8 cellular contexts compared by ENCODE assay signal in the genomic region with DNA sequence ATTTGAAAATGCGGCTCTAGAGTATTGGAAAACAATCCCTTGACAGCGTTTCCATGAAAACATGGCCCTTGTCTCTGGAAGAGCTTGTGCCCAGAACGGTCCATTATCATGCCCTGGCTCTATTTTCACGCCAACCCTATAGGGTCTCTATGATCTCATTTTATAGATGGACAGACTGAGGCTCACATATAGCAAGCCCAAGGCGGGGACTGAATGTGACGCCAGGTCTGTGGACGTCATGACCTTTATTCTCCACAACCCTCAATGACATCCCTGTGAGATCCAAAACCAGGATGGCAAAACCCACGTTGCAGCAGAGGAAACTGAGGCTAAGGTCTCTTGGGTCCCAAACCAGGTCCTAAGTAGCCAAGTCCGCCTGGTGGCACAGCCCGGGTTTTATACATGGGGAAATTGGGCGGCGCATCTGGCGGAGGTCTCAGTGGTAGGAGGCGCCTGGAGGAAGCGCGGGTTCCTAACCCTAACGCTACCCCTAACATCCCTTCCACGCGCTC. TPM values are rescaled to one million over a fixed set of nuclear protein-coding genes. Genes with fewer than 3 reads are reported as not detected.
DNase-seq lines count a peak whose midpoint lies in the region; ATAC-seq and TF ChIP-seq lines count a peak whose summit lies in the region.

No MANE protein-coding gene starts in this region.

- H3K27me3 Mint-ChIP-seq in activated T-cell treated with anti-CD3 and anti-CD28 coated beads, Interleukin-2, amount 50 U/mL, for 24 hours, result no peaks in the 10 kb centered on the region

- peak overlapping the region; percentile 90 for H3K4me3 Mint-ChIP-seq in activated T-cell treated with anti-CD3 and anti-CD28 coated beads, Interleukin-2, amount 50 U/mL, for 24 hours

- DNase-seq in activated T-cell treated with anti-CD3 and anti-CD28 coated beads, Interleukin-2, amount 50 U/mL, for 24 hours, result no peak
- DNase-seq in activated T-cell treated with anti-CD3 and anti-CD28 coated beads, Interleukin-2, amount 50 U/mL, for 1 hour, result no peak
- no peak for DNase-seq in activated naive CD4-positive, alpha-beta T cell treated with anti-CD3 and anti-CD28 coated beads, Interleukin-2, amount 50 U/mL, for 72 hours (ENCODE audit: low spot score in 2 of 2)
- DNase-seq in left lung (no peak), tibial artery (no peak), germinal center (ENCODE audit: low spot score) (no peak), NCI-H526 treated with DMSO at 0.1 percent for 48 hours (lab: John Stamatoyannopoulos, UW) (no peak)

- H3K36me3 Mint-ChIP-seq in activated T-cell treated with anti-CD3 and anti-CD28 coated beads, Interleukin-2, amount 50 U/mL, for 24 hours (ENCODE audit: low read depth), result peaks cover 33% of the 10 kb centered on the region
- peaks cover 10 to 13% of the 10 kb centered on the region in 2 donors for H3K36me3 Mint-ChIP-seq in activated naive CD4-positive, alpha-beta T cell treated with anti-CD3 and anti-CD28 coated beads, Interleukin-2, amount 50 U/mL, for 72 hours

- peak overlapping the region; percentile 94 to 99 for H3K4me3 ChIP-seq in left lung
- H3K4me3 ChIP-seq in tibial artery, result peak overlapping the region; percentile 75 to 80

- intact Hi-C loops in left lung (cut with DNase I) (no loop called here), tibial artery (cut with DNase I; ENCODE audit: low total_unique reads) (loop anchor here (5.0 kb wide), 1 partner anchor 43 kb away; a partner anchor contains a TSS)

- H3K27ac Mint-ChIP-seq in activated T-cell treated with anti-CD3 and anti-CD28 coated beads, Interleukin-2, amount 50 U/mL, for 24 hours, result peak overlapping the region; percentile 80
- peak overlapping the region in 1 of 2 donors; percentile 84 for H3K27ac Mint-ChIP-seq in activated naive CD4-positive, alpha-beta T cell treated with anti-CD3 and anti-CD28 coated beads, Interleukin-2, amount 50 U/mL, for 72 hours

- H3K36me3 ChIP-seq in left lung (peaks cover 0 to 22% of the 10 kb centered on the region in 2 donors), tibial artery (peaks cover 10 to 17% (median 17%) of the 10 kb centered on the region in 3 donors)

- H3K9me3 ChIP-seq in left lung (no peaks in the 10 kb centered on the region), tibial artery (no peaks in the 10 kb centered on the region)

- H3K27me3 ChIP-seq in left lung, result no peaks in the 10 kb centered on the region
- no peaks in the 10 kb centered on the region for H3K27me3 ChIP-seq in tibial artery

- no peaks in the 10 kb centered on the region for H3K9me3 Mint-ChIP-seq in activated T-cell treated with anti-CD3 and anti-CD28 coated beads, Interleukin-2, amount 50 U/mL, for 24 hours
- no peaks in the 10 kb centered on the region for H3K9me3 Mint-ChIP-seq in activated naive CD4-positive, alpha-beta T cell treated with anti-CD3 and anti-CD28 coated beads, Interleukin-2, amount 50 U/mL, for 72 hours

- H3K4me1 Mint-ChIP-seq in activated T-cell treated with anti-CD3 and anti-CD28 coated beads, Interleukin-2, amount 50 U/mL, for 24 hours (ENCODE audit: low read depth), result peaks cover 19% of the 10 kb centered on the region

- peak; percentile 21 to 24 for ATAC-seq in activated naive CD4-positive, alpha-beta T cell treated with anti-CD3 and anti-CD28 coated beads, Interleukin-2, amount 50 U/mL, for 72 hours
- ATAC-seq in left lung, result no peak
- no peak for ATAC-seq in GM21717 (IDR thresholded peaks at IDR 0.05; ENCODE audit: unreplicated experiment)

- H3K27ac ChIP-seq in left lung (peak overlapping the region; percentile 78 to 91), tibial artery (peak overlapping the region; percentile 75 to 76)

- peaks cover 8 to 51% of the 10 kb centered on the region in 2 donors for H3K4me1 ChIP-seq in left lung
- H3K4me1 ChIP-seq in tibial artery, result peaks cover 0 to 26% (median 16%) of the 10 kb centered on the region in 4 donors

- no peak for TF ChIP-seq CTCF in left lung (IDR thresholded peaks at IDR 0.05)
- no peak for TF ChIP-seq CTCF in tibial artery (IDR thresholded peaks at IDR 0.05)

RNA-seq across cellular contexts. Expression of a gene that starts 0.4 kb away (rescaled TPM):
- total RNA-seq in activated naive CD4-positive, alpha-beta T cell treated with anti-CD3 and anti-CD28 coated beads, Interleukin-2, amount 50 U/mL, for 72 hours, result 10 to 100 TPM; 39.2 to 64.7 TPM
- total RNA-seq in left lung, result 100 to 1,000 TPM; 107 to 170 TPM

RNA-seq across cellular contexts. Expression of a gene that starts 43.6 kb away (rescaled TPM):
- 10 to 100 TPM; 50.3 to 70.6 TPM for total RNA-seq in activated naive CD4-positive, alpha-beta T cell treated with anti-CD3 and anti-CD28 coated beads, Interleukin-2, amount 50 U/mL, for 72 hours
- 10 to 100 TPM; 78.2 to 85.4 TPM for total RNA-seq in left lung

Comparison
In these comparisons a context has a peak if more than half of its experiments do, and no peak if none do; other contexts are left out.
1. ATAC-seq: peak in activated naive CD4-positive, alpha-beta T cell treated with anti-CD3 and anti-CD28 coated beads, Interleukin-2, amount 50 U/mL, for 72 hours (2 of 2); none in left lung (single experiment) and GM21717 (single experiment).